In the genomic region with DNA sequence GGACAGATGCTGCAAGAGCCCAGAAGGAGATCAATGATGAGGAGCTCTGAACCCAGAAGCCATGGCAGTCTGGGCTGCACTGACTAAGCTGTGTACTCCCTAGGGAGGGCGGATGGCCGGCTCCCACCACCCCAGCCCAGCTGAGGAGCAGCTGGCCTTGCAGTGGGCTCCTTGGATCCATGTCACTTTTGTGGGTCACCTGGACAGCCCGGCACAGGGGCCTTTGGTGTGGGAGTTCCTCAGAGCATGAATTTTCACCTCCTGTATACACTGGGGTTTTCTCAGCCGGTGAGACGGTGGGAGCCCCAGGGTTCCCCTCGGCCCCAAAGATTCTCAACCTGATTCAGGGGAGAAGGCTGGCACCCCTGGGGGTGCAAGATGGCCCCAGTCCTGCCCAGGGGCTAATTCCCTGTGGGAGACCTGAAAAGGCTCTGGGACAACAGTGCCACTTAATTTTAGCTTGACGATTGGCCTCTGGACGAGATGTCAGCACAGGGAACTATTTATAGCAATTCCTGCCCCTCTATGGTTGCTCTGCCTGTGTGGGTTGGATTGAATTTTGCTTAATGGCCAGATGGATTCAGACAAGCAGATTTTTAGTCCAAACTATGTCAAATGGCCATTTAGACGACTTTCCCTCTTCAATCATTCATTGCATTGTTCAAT, we compare ENCODE assay signal across 22 cellular contexts.
A peak's percentile ranks its signal among the peaks of the same experiment; 100 is the strongest.
DNase-seq lines count a peak whose midpoint lies in the region; ATAC-seq and TF ChIP-seq lines count a peak whose summit lies in the region.
"Had no signal": no experiment of that assay in that cellular context is flagged by ENCODE, and none has a peak within 500 bp of the region (broad histone marks: within the 10 kb centered on the region; RNA-seq: fewer than 3 reads in every experiment).

No MANE protein-coding gene starts in this region.

- no peaks in the 10 kb centered on the region for H3K9me3 Mint-ChIP-seq in type B pancreatic cell

- no peak overlapping the region for H3K4me3 Mint-ChIP-seq in type B pancreatic cell

- no peak for TF ChIP-seq EP300 in upper lobe of left lung (IDR thresholded peaks at IDR 0.05)

- no peak for TF ChIP-seq POLR2A in upper lobe of left lung (IDR thresholded peaks at IDR 0.05)

- no peaks in the 10 kb centered on the region for H3K36me3 Mint-ChIP-seq in type B pancreatic cell

- peak; percentile 52 for DNase-seq in NCI-H82 (lab: John Stamatoyannopoulos, UW)
- no peak for DNase-seq in NCI-H82 treated with DMSO at 0.1 percent for 48 hours (lab: John Stamatoyannopoulos, UW; ENCODE audit: unreplicated experiment)
- DNase-seq in heart right ventricle, result no peak
- peak; percentile 68 for DNase-seq in osteoblast (ENCODE audit: insufficient read length, low spot score, missing footprints)
- DNase-seq in upper lobe of left lung, result peak in 1 of 2 donors; percentile 54
- DNase-seq in AG20443 (ENCODE audit: low spot score), result no peak
- DNase-seq in left colon, result no peak
- no peak for DNase-seq in type B pancreatic cell (ENCODE audit: extremely low spot score, unreplicated experiment)
- DNase-seq: DMS 273 treated with DMSO at 0.1 percent for 48 hours; DND-41; MM.1S; NCI-H1092; NCI-H146; NCI-H2081; NCI-H2171 treated with DMSO at 0.1 percent for 48 hours; NCI-H446 treated with DMSO at 0.1 percent for 48 hours; NCI-H69; NK-92 treated with Interleukin-12 subunit alpha and Interleukin-12 subunit beta, amount 100 ng/mL, for 24 hours; Peyer's patch; SHP77 had no signal

- no peaks in the 10 kb centered on the region for H3K27me3 ChIP-seq in heart right ventricle
- H3K27me3 ChIP-seq in osteoblast (ENCODE audit: insufficient read depth, low read length), result no peaks in the 10 kb centered on the region
- no peaks in the 10 kb centered on the region for H3K27me3 ChIP-seq in upper lobe of left lung
- H3K27me3 ChIP-seq: Peyer's patch had no signal

- TF ChIP-seq CTCF in heart right ventricle (IDR thresholded peaks at IDR 0.05) (no peak), osteoblast (IDR thresholded peaks at IDR 0.05; ENCODE audit: extremely low read depth, low read depth, low read length) (no peak), upper lobe of left lung (IDR thresholded peaks at IDR 0.05) (no peak), type B pancreatic cell (conservative IDR thresholded peaks at IDR 0.05) (no peak)

- H3K4me3 ChIP-seq in heart right ventricle (no peak overlapping the region), osteoblast (ENCODE audit: insufficient read depth, low read length) (no peak overlapping the region), upper lobe of left lung (no peak overlapping the region)
- H3K4me3 ChIP-seq: Peyer's patch had no signal

- no peaks in the 10 kb centered on the region for H4K20me1 ChIP-seq in osteoblast (ENCODE audit: insufficient read depth, low read length)

- no peaks in the 10 kb centered on the region for H3K36me3 ChIP-seq in heart right ventricle
- H3K36me3 ChIP-seq in osteoblast (ENCODE audit: insufficient read depth, low read length), result no peaks in the 10 kb centered on the region
- H3K36me3 ChIP-seq in upper lobe of left lung, result no peaks in the 10 kb centered on the region
- H3K36me3 ChIP-seq: Peyer's patch had no signal

- ATAC-seq in heart right ventricle (peak; percentile 34 to 87 (median 78)), upper lobe of left lung (ENCODE audit: low FRiP score in 2 of 2) (peak; percentile 4 to 26), left colon (no peak)

- no peaks in the 10 kb centered on the region for H3K4me1 Mint-ChIP-seq in type B pancreatic cell (ENCODE audit: unreplicated experiment)

- no peak overlapping the region for H3K4me2 ChIP-seq in osteoblast (ENCODE audit: insufficient read depth, low read length)
- H3K4me2 ChIP-seq: KMS-11 had no signal

- no peaks in the 10 kb centered on the region for H3K9me3 ChIP-seq in heart right ventricle
- H3K9me3 ChIP-seq in osteoblast (ENCODE audit: low read depth, low read length), result no peaks in the 10 kb centered on the region
- H3K9me3 ChIP-seq in upper lobe of left lung, result no peaks in the 10 kb centered on the region
- H3K9me3 ChIP-seq: Peyer's patch had no signal

- no peak overlapping the region for H2AFZ ChIP-seq in osteoblast (ENCODE audit: low read length)

- WGBS in heart right ventricle, 2 donors, result 64 to 67% methylated on average over 9 of the region's 9 CpGs
- WGBS in upper lobe of left lung, 2 donors, result 75 to 82% methylated on average over 8 to 9 of the region's 9 CpGs

- H3K27ac Mint-ChIP-seq in type B pancreatic cell, result no peak overlapping the region

- peaks cover 14% of the 10 kb centered on the region for H3K27me3 Mint-ChIP-seq in type B pancreatic cell

- H3K4me1 ChIP-seq in heart right ventricle, result peaks cover 0 to 19% (median 7%) of the 10 kb centered on the region in 9 donors
- H3K4me1 ChIP-seq in osteoblast (ENCODE audit: insufficient read depth, low read length), result no peaks in the 10 kb centered on the region
- no peaks in the 10 kb centered on the region for H3K4me1 ChIP-seq in upper lobe of left lung
- H3K4me1 ChIP-seq: Peyer's patch had no signal

- H3K27ac ChIP-seq in heart right ventricle (peak overlapping the region in 6 of 10 donors; percentile 14 to 60 (median 42)), osteoblast (ENCODE audit: low read depth, low read length) (no peak overlapping the region), upper lobe of left lung (no peak overlapping the region)
- H3K27ac ChIP-seq: 22Rv1, KMS-11, Peyer's patch had no signal

- H3K79me2 ChIP-seq in osteoblast (ENCODE audit: insufficient read depth, low read length), result no peaks in the 10 kb centered on the region

- intact Hi-C loops in heart right ventricle (cut with DNase I), result loop anchor here in 1 of 10 donors (10.0 kb wide), 1 partner anchor 177 kb away; no protein-coding TSS in a partner anchor
- intact Hi-C loops in left colon (cut with DNase I, micrococcal nuclease), result no loop called here

Comparison
In these comparisons a context has a peak if more than half of its experiments do, and no peak if none do; other contexts are left out.
1. DNase-seq: peak in NCI-H82 (single experiment) and osteoblast (single experiment); none in NCI-H82 treated with DMSO at 0.1 percent for 48 hours (single experiment), heart right ventricle (0 of 2), AG20443 (single experiment), left colon (0 of 2) and type B pancreatic cell (single experiment).
2. H3K27ac ChIP-seq: peak in heart right ventricle (6 of 10); none in osteoblast (single experiment) and upper lobe of left lung (0 of 4).